1 cellular context compared by ENCODE assay signal in the genomic region with DNA sequence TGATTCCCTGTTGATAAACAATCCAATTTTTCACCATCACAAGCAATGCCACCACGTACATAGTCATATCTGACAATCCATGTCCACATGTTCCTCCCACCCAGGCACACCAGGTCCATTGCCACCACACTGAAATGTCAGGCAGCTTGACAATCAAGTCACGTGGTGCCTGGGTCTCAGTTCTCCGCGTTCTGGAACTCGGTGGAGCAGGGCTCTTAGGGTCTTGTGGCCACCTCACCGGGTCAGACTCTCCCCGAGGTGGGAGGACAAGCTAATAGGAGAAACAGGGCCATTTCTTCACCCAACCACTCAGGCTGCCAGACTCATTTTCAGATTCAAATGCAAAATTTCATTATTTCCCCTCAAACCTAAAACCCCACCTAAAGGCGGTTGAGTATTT.
A peak's percentile ranks its signal among the peaks of the same experiment; 100 is the strongest.
TF ChIP-seq lines count a peak whose summit lies in the region.

No MANE protein-coding gene starts in this region.

TF ChIP-seq in K562, 482 proteins besides CTCF, POLR2A, EP300 and RAD21 (continued from another document):
- TF ChIP-seq, protein P1, sequence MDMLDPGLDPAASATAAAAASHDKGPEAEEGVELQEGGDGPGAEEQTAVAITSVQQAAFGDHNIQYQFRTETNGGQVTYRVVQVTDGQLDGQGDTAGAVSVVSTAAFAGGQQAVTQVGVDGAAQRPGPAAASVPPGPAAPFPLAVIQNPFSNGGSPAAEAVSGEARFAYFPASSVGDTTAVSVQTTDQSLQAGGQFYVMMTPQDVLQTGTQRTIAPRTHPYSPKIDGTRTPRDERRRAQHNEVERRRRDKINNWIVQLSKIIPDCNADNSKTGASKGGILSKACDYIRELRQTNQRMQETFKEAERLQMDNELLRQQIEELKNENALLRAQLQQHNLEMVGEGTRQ (CRISPR knock-in tag; IDR thresholded peaks at IDR 0.05), result peak; percentile 54
- TF ChIP-seq, protein P2, sequence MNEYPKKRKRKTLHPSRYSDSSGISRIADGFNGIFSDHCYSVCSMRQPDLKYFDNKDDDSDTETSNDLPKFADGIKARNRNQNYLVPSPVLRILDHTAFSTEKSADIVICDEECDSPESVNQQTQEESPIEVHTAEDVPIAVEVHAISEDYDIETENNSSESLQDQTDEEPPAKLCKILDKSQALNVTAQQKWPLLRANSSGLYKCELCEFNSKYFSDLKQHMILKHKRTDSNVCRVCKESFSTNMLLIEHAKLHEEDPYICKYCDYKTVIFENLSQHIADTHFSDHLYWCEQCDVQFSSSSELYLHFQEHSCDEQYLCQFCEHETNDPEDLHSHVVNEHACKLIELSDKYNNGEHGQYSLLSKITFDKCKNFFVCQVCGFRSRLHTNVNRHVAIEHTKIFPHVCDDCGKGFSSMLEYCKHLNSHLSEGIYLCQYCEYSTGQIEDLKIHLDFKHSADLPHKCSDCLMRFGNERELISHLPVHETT (CRISPR knock-in tag; conservative IDR thresholded peaks at IDR 0.05 in 1 of 2, IDR thresholded peaks at IDR 0.05 in 1 of 2), result no peak
- TF ChIP-seq, protein P3, sequence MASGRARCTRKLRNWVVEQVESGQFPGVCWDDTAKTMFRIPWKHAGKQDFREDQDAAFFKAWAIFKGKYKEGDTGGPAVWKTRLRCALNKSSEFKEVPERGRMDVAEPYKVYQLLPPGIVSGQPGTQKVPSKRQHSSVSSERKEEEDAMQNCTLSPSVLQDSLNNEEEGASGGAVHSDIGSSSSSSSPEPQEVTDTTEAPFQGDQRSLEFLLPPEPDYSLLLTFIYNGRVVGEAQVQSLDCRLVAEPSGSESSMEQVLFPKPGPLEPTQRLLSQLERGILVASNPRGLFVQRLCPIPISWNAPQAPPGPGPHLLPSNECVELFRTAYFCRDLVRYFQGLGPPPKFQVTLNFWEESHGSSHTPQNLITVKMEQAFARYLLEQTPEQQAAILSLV (tag; IDR thresholded peaks at IDR 0.05), result no peak
